1 cellular context compared by ENCODE assay signal in genomic region chr18:49515003-49515402, GRCh38.
A peak's percentile ranks its signal among the peaks of the same experiment; 100 is the strongest.
TF ChIP-seq lines count a peak whose summit lies in the region.

No MANE protein-coding gene starts in this region.

TF ChIP-seq in HEK293, 187 proteins besides CTCF, POLR2A, EP300 and RAD21 (continued from another document):
- TF ChIP-seq ZNF555 (tag by site-specific recombination; conservative IDR thresholded peaks at IDR 0.05) (peak; percentile 99), ZSCAN23 (tag by site-specific recombination; IDR thresholded peaks at IDR 0.05) (peak; percentile 66; the same call in 1 of the 2 replicates), ZNF791 (tag by site-specific recombination; IDR thresholded peaks at IDR 0.05) (peak; percentile 87), ZNF292 (tag by site-specific recombination; IDR thresholded peaks at IDR 0.05; ENCODE audit: borderline replicate concordance, low read depth) (peak; percentile 84; the same call in 1 of the 2 replicates), ZNF501 (tag by site-specific recombination; IDR thresholded peaks at IDR 0.05) (peak; percentile 86), ZBTB1 (tag by site-specific recombination; IDR thresholded peaks at IDR 0.05) (0 out of 2 replicates have a peak, but pooled peaks have one; percentile 83), ZNF404 (tag by site-specific recombination; IDR thresholded peaks at IDR 0.05) (peak; percentile 99), REST (tag by site-specific recombination; IDR thresholded peaks at IDR 0.05) (peak; percentile 87)
